Comparison of ENCODE assay signal across 24 cellular contexts in the genomic region with DNA sequence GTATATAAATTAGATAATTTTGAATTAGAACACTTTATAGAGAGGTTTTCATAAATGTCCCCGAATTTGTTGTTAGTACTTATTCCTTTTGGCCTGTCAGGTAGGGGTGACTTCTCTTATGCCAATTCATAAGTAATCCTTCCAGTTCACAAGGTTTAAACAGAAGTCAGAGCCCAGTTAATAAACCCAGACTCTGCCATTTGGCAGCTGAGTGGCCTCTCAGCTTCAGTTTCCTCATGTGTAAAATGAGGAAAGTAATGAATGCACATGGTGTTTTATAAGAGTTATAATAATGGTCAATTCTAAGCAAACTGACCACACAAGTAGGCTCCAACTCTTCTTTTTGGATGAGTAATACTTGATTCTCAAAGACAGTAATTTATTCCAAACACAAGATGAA. TPM values are rescaled to one million over a fixed set of nuclear protein-coding genes. Genes with fewer than 3 reads are reported as not detected.
A peak's percentile ranks its signal among the peaks of the same experiment; 100 is the strongest.
DNase-seq lines count a peak whose midpoint lies in the region; ATAC-seq, FAIRE-seq and TF ChIP-seq lines count a peak whose summit lies in the region.
"Had no signal": no experiment of that assay in that cellular context is flagged by ENCODE, and none has a peak within 500 bp of the region (broad histone marks: within the 10 kb centered on the region; RNA-seq: fewer than 3 reads in every experiment).

No MANE protein-coding gene starts in this region.

- in situ Hi-C loops in HepG2 (cut with HindIII; ENCODE audit: extremely low pct_ligation_motif_present, low pct_unique_long_range_greater_than_20kb), result no loop called here

- H3K4me1 ChIP-seq in HepG2 (ENCODE audit: insufficient read depth, low read length) (peaks cover 79% of the 10 kb centered on the region), smooth muscle cell (ENCODE audit: low read depth) (no peaks in the 10 kb centered on the region)

- ATAC-seq in HepG2 (no peak; the same call in 2 of the 3 replicates), GM19035 (IDR thresholded peaks at IDR 0.05; ENCODE audit: unreplicated experiment) (no peak)
- ATAC-seq: T-cell, upper lobe of right lung had no signal

- H3K4me3 ChIP-seq in HepG2 (replicated peaks in 1 of 3; ENCODE audit: insufficient read depth in 1 of 3, low read depth in 2 of 3, low read length in 3 of 3) (peak overlapping the region in 1 of 3 experiments; percentile 17; a peak in 2 of 6 replicates), smooth muscle cell (no peak overlapping the region)
- H3K4me3 ChIP-seq: dorsolateral prefrontal cortex, spleen, upper lobe of right lung had no signal

- H3F3A ChIP-seq in smooth muscle cell (ENCODE audit: low read depth), result peaks cover 54% of the 10 kb centered on the region

- H3K27me3 Mint-ChIP-seq in chondrocyte (ENCODE audit: low read depth), result no peaks in the 10 kb centered on the region
- H3K27me3 Mint-ChIP-seq: progenitor cell of endocrine pancreas, T-cell had no signal

- H3K36me3 ChIP-seq in HepG2 (replicated peaks in 1 of 2; ENCODE audit: control insufficient read depth in 1 of 2, insufficient read depth in 2 of 2, low read length in 2 of 2), result no peaks in the 10 kb centered on the region; a peak in 2 of 5 replicates
- H3K36me3 ChIP-seq in smooth muscle cell (ENCODE audit: low read depth), result peaks cover 7% of the 10 kb centered on the region
- H3K36me3 ChIP-seq: BE2C had no signal

- H3K79me2 ChIP-seq in HepG2 (ENCODE audit: insufficient read depth, low read length) (no peaks in the 10 kb centered on the region), smooth muscle cell (ENCODE audit: low read depth) (peaks cover 18% of the 10 kb centered on the region)

- peaks cover 17% of the 10 kb centered on the region for H3K36me3 Mint-ChIP-seq in chondrocyte (ENCODE audit: low read depth)

- H3K27ac Mint-ChIP-seq in chondrocyte (ENCODE audit: unreplicated experiment), result peak overlapping the region; percentile 70
- H3K27ac Mint-ChIP-seq: activated T-helper 2 cell treated with anti-CD3 and anti-CD28 coated beads, Interferon-gamma antibody, Interleukin-2, Interleukin-4, amounts not matched to agents 10 μg/mL and 5 μg/mL and 100 μg/mL, durations not matched to agents 14 hours and 24 hours and 36 hours; progenitor cell of endocrine pancreas had no signal

- TF ChIP-seq CTCF in chondrocyte (IDR thresholded peaks at IDR 0.05) (no peak), HepG2 (CRISPR knock-in tag; IDR thresholded peaks at IDR 0.05) (no peak), smooth muscle cell (IDR thresholded peaks at IDR 0.05; ENCODE audit: borderline replicate concordance, insufficient read depth, poor library complexity, severe bottlenecking) (no peak)

- H2AFZ ChIP-seq in HepG2 (ENCODE audit: low read length) (no peak overlapping the region), smooth muscle cell (ENCODE audit: low read depth) (no peak overlapping the region)

- no peak for FAIRE-seq in HepG2 (lab: Jason Lieb, UNC)

- peaks cover 86% of the 10 kb centered on the region for H3K4me1 Mint-ChIP-seq in chondrocyte (ENCODE audit: low read depth)

- H3K27me3 ChIP-seq in HepG2 (ENCODE audit: control insufficient read depth in 1 of 2, insufficient read depth in 2 of 2, low read length in 2 of 2) (no peaks in the 10 kb centered on the region), smooth muscle cell (ENCODE audit: low read depth) (no peaks in the 10 kb centered on the region)
- H3K27me3 ChIP-seq: BE2C, dorsolateral prefrontal cortex, spleen, upper lobe of right lung had no signal

- 8% methylated on average over 1 of the region's 1 CpG for WGBS in HepG2 (ENCODE audit: low lambda C conversion rate)
- WGBS in smooth muscle cell (ENCODE audit: low lambda C conversion rate), result 94% methylated on average over 1 of the region's 1 CpG

- TF ChIP-seq POLR2A in HepG2 (IDR thresholded peaks at IDR 0.05; ENCODE audit: insufficient read depth in 1 of 2, low read depth in 2 of 2, low read length in 2 of 2), result no peak

- H3K9me3 ChIP-seq in HepG2 (ENCODE audit: low read length) (no peaks in the 10 kb centered on the region), smooth muscle cell (replicated peaks; ENCODE audit: low read depth) (no peaks in the 10 kb centered on the region)
- H3K9me3 ChIP-seq: BE2C, spleen, upper lobe of right lung had no signal

- no TSS peak for BruUV-seq in HepG2 (replicated peaks; lab: Mats Ljungman, UMichigan)

- H3K9ac ChIP-seq in HepG2 (ENCODE audit: insufficient read depth, low read depth, low read length), result peak overlapping the region; percentile 35
- no peak overlapping the region for H3K9ac ChIP-seq in smooth muscle cell (ENCODE audit: low read depth)

- intact Hi-C loops in HepG2 (cut with micrococcal nuclease; ENCODE audit: unreplicated experiment), result loop anchor here (1.0 kb wide), 1 partner anchor 20 kb away; no protein-coding TSS in a partner anchor

- DNase-seq in DMS53 (lab: John Stamatoyannopoulos, UW) (peak; percentile 59), DMS53 treated with DMSO at 0.1 percent for 48 hours (lab: John Stamatoyannopoulos, UW; ENCODE audit: unreplicated experiment) (no peak), chondrocyte (ENCODE audit: low spot score) (no peak), HepG2 (ENCODE audit: low spot score) (no peak), smooth muscle cell (lab: John Stamatoyannopoulos, UW; ENCODE audit: unreplicated experiment) (no peak), NCI-H187 treated with DMSO at 0.1 percent for 48 hours (lab: John Stamatoyannopoulos, UW) (no peak)
- no peak for DNase-seq in stimulated activated CD4-positive, alpha-beta T cell treated with anti-CD3 and anti-CD28 coated beads, Interleukin-2, amount 100 ng/mL, for 48 hours
- DNase-seq: activated CD4-positive, alpha-beta T cell treated with anti-CD3 and anti-CD28 coated beads for 4 hours; BE2C; dorsolateral prefrontal cortex; foreskin melanocyte; NCI-H146; NCI-H2171; NCI-H82; OCI-M1; SHP77 treated with DMSO at 0.1 percent for 48 hours; spleen; stimulated activated CD4-positive, alpha-beta T cell treated with anti-CD3 and anti-CD28 coated beads, Interleukin-4, amount 100 ng/mL, for 4 hours; T-cell; upper lobe of right lung had no signal

- H3K4me3 Mint-ChIP-seq in chondrocyte (ENCODE audit: unreplicated experiment), result no peak overlapping the region
- H3K4me3 Mint-ChIP-seq: T-cell had no signal

- H3K4me2 ChIP-seq in HepG2 (ENCODE audit: low read depth, low read length), result peak overlapping the region; percentile 62
- no peak overlapping the region for H3K4me2 ChIP-seq in smooth muscle cell

- CTCF ChIA-PET in HepG2 (lab: Yijun Ruan, JAX; ENCODE audit: low intra/inter-chr PET ratio, low total read pairs), result no interaction called here

- no peak for TF ChIP-seq RAD21 in HepG2 (CRISPR knock-in tag; IDR thresholded peaks at IDR 0.05)

- H3K9me3 Mint-ChIP-seq in chondrocyte (ENCODE audit: low read depth), result no peaks in the 10 kb centered on the region
- H3K9me3 Mint-ChIP-seq: activated T-helper 2 cell treated with anti-CD3 and anti-CD28 coated beads, Interferon-gamma antibody, Interleukin-2, Interleukin-4, amounts not matched to agents 10 μg/mL and 5 μg/mL and 100 μg/mL, durations not matched to agents 14 hours and 24 hours and 36 hours; T-cell had no signal

- peak overlapping the region; percentile 75 for H3K27ac ChIP-seq in HepG2 (ENCODE audit: extremely low read length, insufficient read depth, low read length)
- peak overlapping the region; percentile 51 for H3K27ac ChIP-seq in smooth muscle cell (ENCODE audit: low read depth)
- H3K27ac ChIP-seq: dorsolateral prefrontal cortex, epithelial cell of prostate, upper lobe of right lung had no signal

- POLR2A ChIA-PET in HepG2 (lab: Yijun Ruan, JAX), result interaction anchor here (3.7 to 5.5 kb wide), 2 partner anchors 10 to 21 kb away, joined by 33 to 50 read pairs; partner anchors contain the start of genes MTERF2 and TMEM263

- no peak for TF ChIP-seq EP300 in HepG2 (IDR thresholded peaks at IDR 0.05; ENCODE audit: low read depth in 2 of 2, low read length in 2 of 2)
- no peak for TF ChIP-seq EP300 in HepG2 (CRISPR knock-in tag; IDR thresholded peaks at IDR 0.05; ENCODE audit: borderline replicate concordance)

- H4K20me1 ChIP-seq in HepG2 (ENCODE audit: insufficient read depth, low read length) (peaks cover 6% of the 10 kb centered on the region; the same call in 1 of the 2 replicates), smooth muscle cell (ENCODE audit: low read depth) (peaks cover 96% of the 10 kb centered on the region)

RNA-seq across cellular contexts. Expression of gene MTERF2, which starts 10.3 kb away (rescaled TPM):
- 7.0 to 12.3 TPM (median 7.5 TPM) in 3 replicates for total RNA-seq in chondrocyte
- total RNA-seq in HepG2 (2016; rRNA removed; fragmentation: Illumina TruSeq; extraction: Trizol), result 11.6 and 13.6 TPM in 2 replicates
- total RNA-seq in HepG2 (2016; cell fraction: cytosol; rRNA removed; fragmentation: Illumina TruSeq; extraction: Trizol; ENCODE audit: low read depth), result 3.6 and 3.8 TPM in 2 replicates
- 14.0 and 14.6 TPM in 2 replicates for total RNA-seq in HepG2 (2016; cell fraction: insoluble cytoplasmic fraction; rRNA removed; fragmentation: Illumina TruSeq; extraction: Trizol)
- 7.1 and 8.0 TPM in 2 replicates for total RNA-seq in HepG2 (2016; cell fraction: membrane; rRNA removed; fragmentation: Illumina TruSeq; extraction: Trizol)
- 13.6 and 17.6 TPM in 2 replicates for total RNA-seq in HepG2 (2016; cell fraction: nucleus; rRNA removed; fragmentation: Illumina TruSeq; extraction: Trizol)
- 8.0 and 9.9 TPM in 2 replicates for polyA plus RNA-seq in HepG2 (2011; rRNA removed)
- 2.4 and 3.5 TPM in 2 replicates for polyA plus RNA-seq in HepG2 (2011; cell fraction: cytosol; rRNA removed)
- 16.4 and 28.8 TPM in 2 replicates for polyA plus RNA-seq in HepG2 (2011; cell fraction: nucleus; rRNA removed)
- polyA plus RNA-seq in HepG2 (2012), result 11.8 and 14.4 TPM in 2 replicates
- 3.5 and 4.3 TPM in 2 replicates for polyA plus RNA-seq in HepG2 (2016; cell fraction: cytosol; fragmentation: Illumina TruSeq; extraction: Trizol; ENCODE audit: low read depth)
- 16.5 and 20.1 TPM in 2 replicates for polyA plus RNA-seq in HepG2 (2016; cell fraction: insoluble cytoplasmic fraction; fragmentation: Illumina TruSeq; extraction: Trizol; ENCODE audit: low read depth)
- 5.3 and 7.0 TPM in 2 replicates for polyA plus RNA-seq in HepG2 (2016; cell fraction: membrane; fragmentation: Illumina TruSeq; extraction: Trizol; ENCODE audit: low read depth)
- 25.1 and 29.0 TPM in 2 replicates for polyA plus RNA-seq in HepG2 (2016; cell fraction: nucleus; fragmentation: Illumina TruSeq; extraction: Trizol; ENCODE audit: insufficient read depth, low read depth)
- polyA minus RNA-seq in HepG2 (2011; rRNA and poly(A)+ RNA removed; ENCODE audit: low replicate concordance), result 3.7 and 4.5 TPM in 2 replicates
- polyA minus RNA-seq in HepG2 (2011; cell fraction: cytosol; rRNA and poly(A)+ RNA removed), result 2.7 and 3.5 TPM in 2 replicates
- 9.5 and 14.3 TPM in 2 replicates for polyA minus RNA-seq in HepG2 (2011; cell fraction: nucleus; rRNA and poly(A)+ RNA removed)
- total RNA-seq in smooth muscle cell, result 2.8 and 5.8 TPM in 2 replicates
- polyA plus RNA-seq in smooth muscle cell, result 5.0 and 8.4 TPM in 2 replicates

RNA-seq across cellular contexts. Expression of gene TMEM263, which starts 21.0 kb away (rescaled TPM):
- total RNA-seq in chondrocyte (135 to 172 TPM (median 139 TPM) in 3 replicates), HepG2 (2016; rRNA removed; fragmentation: Illumina TruSeq; extraction: Trizol) (58.6 and 73.7 TPM in 2 replicates), smooth muscle cell (177 and 217 TPM in 2 replicates)
- total RNA-seq in HepG2 (2016; cell fraction: cytosol; rRNA removed; fragmentation: Illumina TruSeq; extraction: Trizol; ENCODE audit: low read depth), result 9.5 and 9.6 TPM in 2 replicates
- 64.2 and 75.9 TPM in 2 replicates for total RNA-seq in HepG2 (2016; cell fraction: insoluble cytoplasmic fraction; rRNA removed; fragmentation: Illumina TruSeq; extraction: Trizol)
- 34.4 and 35.4 TPM in 2 replicates for total RNA-seq in HepG2 (2016; cell fraction: membrane; rRNA removed; fragmentation: Illumina TruSeq; extraction: Trizol)
- total RNA-seq in HepG2 (2016; cell fraction: nucleus; rRNA removed; fragmentation: Illumina TruSeq; extraction: Trizol), result 45.8 and 48.3 TPM in 2 replicates
- polyA plus RNA-seq in HepG2 (2011; rRNA removed) (19.1 and 25.9 TPM in 2 replicates), smooth muscle cell (98.0 and 102 TPM in 2 replicates)
- 13.1 and 17.8 TPM in 2 replicates for polyA plus RNA-seq in HepG2 (2011; cell fraction: cytosol; rRNA removed)
- 18.4 and 19.9 TPM in 2 replicates for polyA plus RNA-seq in HepG2 (2011; cell fraction: nucleus; rRNA removed)
- 35.8 and 39.5 TPM in 2 replicates for polyA plus RNA-seq in HepG2 (2012)
- 4.8 and 5.7 TPM in 2 replicates for polyA plus RNA-seq in HepG2 (2016; cell fraction: cytosol; fragmentation: Illumina TruSeq; extraction: Trizol; ENCODE audit: low read depth)
- 71.3 and 74.5 TPM in 2 replicates for polyA plus RNA-seq in HepG2 (2016; cell fraction: insoluble cytoplasmic fraction; fragmentation: Illumina TruSeq; extraction: Trizol; ENCODE audit: low read depth)
- polyA plus RNA-seq in HepG2 (2016; cell fraction: membrane; fragmentation: Illumina TruSeq; extraction: Trizol; ENCODE audit: low read depth), result 18.7 and 19.8 TPM in 2 replicates
- 48.5 and 51.5 TPM in 2 replicates for polyA plus RNA-seq in HepG2 (2016; cell fraction: nucleus; fragmentation: Illumina TruSeq; extraction: Trizol; ENCODE audit: insufficient read depth, low read depth)
- 20.6 and 24.3 TPM in 2 replicates for polyA minus RNA-seq in HepG2 (2011; rRNA and poly(A)+ RNA removed; ENCODE audit: low replicate concordance)
- 28.8 and 36.3 TPM in 2 replicates for polyA minus RNA-seq in HepG2 (2011; cell fraction: cytosol; rRNA and poly(A)+ RNA removed)
- polyA minus RNA-seq in HepG2 (2011; cell fraction: nucleus; rRNA and poly(A)+ RNA removed), result 75.8 and 103 TPM in 2 replicates
